ENCODE assay signal across 1 cellular context in genomic region chr17:5499790-5500189, GRCh38.
TF ChIP-seq lines count a peak whose summit lies in the region.

No MANE protein-coding gene starts in this region.

TF ChIP-seq in GM23338, 12 proteins besides CTCF, POLR2A, EP300 and RAD21 (continued from another document):
- TF ChIP-seq, protein P1, sequence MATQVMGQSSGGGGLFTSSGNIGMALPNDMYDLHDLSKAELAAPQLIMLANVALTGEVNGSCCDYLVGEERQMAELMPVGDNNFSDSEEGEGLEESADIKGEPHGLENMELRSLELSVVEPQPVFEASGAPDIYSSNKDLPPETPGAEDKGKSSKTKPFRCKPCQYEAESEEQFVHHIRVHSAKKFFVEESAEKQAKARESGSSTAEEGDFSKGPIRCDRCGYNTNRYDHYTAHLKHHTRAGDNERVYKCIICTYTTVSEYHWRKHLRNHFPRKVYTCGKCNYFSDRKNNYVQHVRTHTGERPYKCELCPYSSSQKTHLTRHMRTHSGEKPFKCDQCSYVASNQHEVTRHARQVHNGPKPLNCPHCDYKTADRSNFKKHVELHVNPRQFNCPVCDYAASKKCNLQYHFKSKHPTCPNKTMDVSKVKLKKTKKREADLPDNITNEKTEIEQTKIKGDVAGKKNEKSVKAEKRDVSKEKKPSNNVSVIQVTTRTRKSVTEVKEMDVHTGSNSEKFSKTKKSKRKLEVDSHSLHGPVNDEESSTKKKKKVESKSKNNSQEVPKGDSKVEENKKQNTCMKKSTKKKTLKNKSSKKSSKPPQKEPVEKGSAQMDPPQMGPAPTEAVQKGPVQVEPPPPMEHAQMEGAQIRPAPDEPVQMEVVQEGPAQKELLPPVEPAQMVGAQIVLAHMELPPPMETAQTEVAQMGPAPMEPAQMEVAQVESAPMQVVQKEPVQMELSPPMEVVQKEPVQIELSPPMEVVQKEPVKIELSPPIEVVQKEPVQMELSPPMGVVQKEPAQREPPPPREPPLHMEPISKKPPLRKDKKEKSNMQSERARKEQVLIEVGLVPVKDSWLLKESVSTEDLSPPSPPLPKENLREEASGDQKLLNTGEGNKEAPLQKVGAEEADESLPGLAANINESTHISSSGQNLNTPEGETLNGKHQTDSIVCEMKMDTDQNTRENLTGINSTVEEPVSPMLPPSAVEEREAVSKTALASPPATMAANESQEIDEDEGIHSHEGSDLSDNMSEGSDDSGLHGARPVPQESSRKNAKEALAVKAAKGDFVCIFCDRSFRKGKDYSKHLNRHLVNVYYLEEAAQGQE (IDR thresholded peaks at IDR 0.05; ENCODE audit: unreplicated experiment) = no peak
- no peak for TF ChIP-seq CREB1 (CRISPR knock-in tag; IDR thresholded peaks at IDR 0.05; ENCODE audit: low read depth)
- no peak for TF ChIP-seq ZNF331 (CRISPR knock-in tag; IDR thresholded peaks at IDR 0.05; ENCODE audit: low read depth)
- TF ChIP-seq NANOG (IDR thresholded peaks at IDR 0.05; ENCODE audit: borderline replicate concordance) = no peak
- TF ChIP-seq ETS1 (IDR thresholded peaks at IDR 0.05) = no peak
TF ChIP-seq in GM23338: peak in this region for 0.
